ENCODE assay signal across 8 cellular contexts in the genomic region with DNA sequence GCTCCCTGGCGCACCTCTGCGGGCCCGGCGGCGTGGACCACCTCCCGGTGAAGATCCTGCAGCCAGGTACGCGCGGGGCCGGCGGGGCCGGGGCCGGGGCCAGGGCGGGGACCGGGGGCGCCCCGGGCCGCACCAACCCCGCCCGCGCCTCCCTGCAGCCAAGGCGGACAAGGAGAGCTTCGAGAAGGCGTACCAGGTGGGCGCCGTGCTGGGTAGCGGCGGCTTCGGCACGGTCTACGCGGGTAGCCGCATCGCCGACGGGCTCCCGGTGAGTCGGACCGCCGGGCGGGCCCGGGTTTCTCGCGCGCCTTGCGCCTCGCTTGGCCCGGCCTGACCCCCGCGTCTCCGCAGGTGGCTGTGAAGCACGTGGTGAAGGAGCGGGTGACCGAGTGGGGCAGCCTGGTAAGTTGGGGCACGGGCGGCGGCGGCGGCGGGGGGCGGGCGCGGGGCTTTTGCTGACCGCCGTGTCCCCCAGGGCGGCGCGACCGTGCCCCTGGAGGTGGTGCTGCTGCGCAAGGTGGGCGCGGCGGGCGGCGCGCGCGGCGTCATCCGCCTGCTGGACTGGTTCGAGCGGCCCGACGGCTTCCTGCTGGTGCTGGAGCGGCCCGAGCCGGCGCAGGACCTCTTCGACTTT. TPM values are rescaled to one million over a fixed set of nuclear protein-coding genes. Genes with fewer than 3 reads are reported as not detected.
DNase-seq lines count a peak whose midpoint lies in the region; ATAC-seq and TF ChIP-seq lines count a peak whose summit lies in the region.

No MANE protein-coding gene starts in this region.

- no peak for DNase-seq in NT2/D1 (ENCODE audit: low read depth, low spot score)
- peak; percentile 7 to 76 for DNase-seq in ascending aorta (ENCODE audit: low spot score in 2 of 2)
- no peak for DNase-seq in COLO829 (ENCODE audit: low spot score)
- no peak for DNase-seq in NCI-H1092 (lab: John Stamatoyannopoulos, UW)

- TF ChIP-seq CTCF in ascending aorta (IDR thresholded peaks at IDR 0.05) = no peak

- H3K27ac ChIP-seq in ascending aorta (peak overlapping the region; percentile 88 to 96), skin epidermis (peak overlapping the region; percentile 90 to 99 (median 96))

- H3K4me3 ChIP-seq in NT2/D1 (ENCODE audit: insufficient read length, low read depth) (peak overlapping the region; percentile 75), ascending aorta (peak overlapping the region; percentile 85 to 89), iPS-18c (ENCODE audit: insufficient read depth, low read depth, low read length) (peak overlapping the region; percentile 83), skin epidermis (peak overlapping the region; percentile 56 to 97 (median 70))

- H3K36me3 ChIP-seq in NT2/D1 (ENCODE audit: insufficient read depth, insufficient read length, low read length) (peaks cover 27% of the 10 kb centered on the region), ascending aorta (peaks cover 18 to 22% of the 10 kb centered on the region in 2 donors)

- H3K9me3 ChIP-seq in NT2/D1 (ENCODE audit: insufficient read depth, low read length) (no peaks in the 10 kb centered on the region), ascending aorta (no peaks in the 10 kb centered on the region), iPS-18c (ENCODE audit: control insufficient read depth, insufficient read depth, low read length) (no peaks in the 10 kb centered on the region)

- peaks cover 3% of the 10 kb centered on the region for H3K27me3 ChIP-seq in NT2/D1 (ENCODE audit: insufficient read depth, insufficient read length)
- H3K27me3 ChIP-seq in ascending aorta = no peaks in the 10 kb centered on the region

- intact Hi-C loops in ascending aorta (cut with DNase I) = loop anchor here (1.0 to 10.0 kb wide), 5 partner anchors 25 to 544 kb away; a partner anchor contains a TSS

- H3K4me1 ChIP-seq in NT2/D1 (ENCODE audit: insufficient read depth, insufficient read length) = peaks cover 12% of the 10 kb centered on the region
- peaks cover 0 to 22% of the 10 kb centered on the region in 2 donors for H3K4me1 ChIP-seq in ascending aorta

- ATAC-seq in GM18867 (IDR thresholded peaks at IDR 0.05; ENCODE audit: unreplicated experiment) (peak; percentile 0), HG02973 (IDR thresholded peaks at IDR 0.05; ENCODE audit: unreplicated experiment) (no peak)

- H3K9ac ChIP-seq in NT2/D1 (ENCODE audit: insufficient read length, low read depth) = peak overlapping the region; percentile 88

RNA-seq across cellular contexts. Expression of a gene that starts 0.5 kb away (rescaled TPM):
- total RNA-seq in ascending aorta = 269 TPM

RNA-seq across cellular contexts. Expression of a gene that starts 42.6 kb away (rescaled TPM):
- total RNA-seq in ascending aorta = 61.8 TPM

RNA-seq across cellular contexts. Expression of a gene that starts 42.8 kb away (rescaled TPM):
- total RNA-seq in ascending aorta = 6.9 TPM

RNA-seq across cellular contexts. Expression of a gene that starts 51.5 kb away (rescaled TPM):
- total RNA-seq in ascending aorta = not detected

Comparison
In these comparisons a context has a peak if more than half of its experiments do, and no peak if none do; other contexts are left out.
1. DNase-seq: peak in ascending aorta (2 of 2); none in NT2/D1 (single experiment), COLO829 (single experiment) and NCI-H1092 (single experiment).
2. Peak in every context shown above with its lines, with median percentiles within 50 percentile points of each other: H3K4me3 ChIP-seq.